ENCODE assay signal across 15 cellular contexts in genomic region chr5:56172225-56172624, GRCh38.
DNase-seq lines count a peak whose midpoint lies in the region; ATAC-seq, FAIRE-seq and TF ChIP-seq lines count a peak whose summit lies in the region.
"Had no signal": no experiment of that assay in that cellular context is flagged by ENCODE, and none has a peak within 500 bp of the region (broad histone marks: within the 10 kb centered on the region; RNA-seq: fewer than 3 reads in every experiment).

No MANE protein-coding gene starts in this region.

- ATAC-seq in HG03095 (IDR thresholded peaks at IDR 0.05; ENCODE audit: unreplicated experiment), result no peak
- ATAC-seq in pancreas, result no peak
- ATAC-seq: foreskin keratinocyte, mucosa of descending colon had no signal

- no peaks in the 10 kb centered on the region for H3K27me3 Mint-ChIP-seq in activated naive CD4-positive, alpha-beta T cell treated with anti-CD3 and anti-CD28 coated beads for 36 hours (ENCODE audit: low read depth)
- no peaks in the 10 kb centered on the region for H3K27me3 Mint-ChIP-seq in dendritic cell treated with granulocyte-macrophage colony-stimulating factor and Interleukin-4, amounts not matched to agents 40 ng/mL and 50 ng/mL, for 4 days
- H3K27me3 Mint-ChIP-seq in endodermal cell (ENCODE audit: insufficient read depth), result no peaks in the 10 kb centered on the region

- H3K4me3 Mint-ChIP-seq in activated naive CD4-positive, alpha-beta T cell treated with anti-CD3 and anti-CD28 coated beads for 36 hours, result peak overlapping the region; percentile 1
- no peak overlapping the region for H3K4me3 Mint-ChIP-seq in dendritic cell treated with granulocyte-macrophage colony-stimulating factor and Interleukin-4, amounts not matched to agents 40 ng/mL and 50 ng/mL, for 4 days
- no peak overlapping the region for H3K4me3 Mint-ChIP-seq in endodermal cell
- H3K4me3 Mint-ChIP-seq: immature natural killer cell had no signal

- H3K27ac ChIP-seq in endodermal cell (ENCODE audit: low read depth, low read length), result no peak overlapping the region
- H3K27ac ChIP-seq in pancreas, result no peak overlapping the region
- H3K27ac ChIP-seq: foreskin keratinocyte had no signal

- H3K4me3 ChIP-seq in endodermal cell (ENCODE audit: low read length) (no peak overlapping the region), pancreas (no peak overlapping the region)
- H3K4me3 ChIP-seq: mucosa of descending colon, transverse colon had no signal

- no peaks in the 10 kb centered on the region for H3K27me3 ChIP-seq in endodermal cell (ENCODE audit: control insufficient read depth, insufficient read depth, low read length, poor library complexity, severe bottlenecking)
- no peaks in the 10 kb centered on the region for H3K27me3 ChIP-seq in pancreas
- H3K27me3 ChIP-seq: foreskin keratinocyte, transverse colon had no signal

- 89% methylated on average over 1 of the region's 1 CpG; no CpG with 5 or more reads in 1 of the 2 experiments for WGBS in endodermal cell (ENCODE audit: insufficient coverage in 1 of 2, insufficient read length in 1 of 2), 2 experiments
- 55 to 62% methylated on average over 1 of the region's 1 CpG for WGBS in pancreas, 2 donors

- CTCF ChIA-PET in activated naive CD4-positive, alpha-beta T cell treated with anti-CD3 and anti-CD28 coated beads for 36 hours (lab: Charles Lee), result interaction anchor here (0.7 kb wide), 2 partner anchors 19 to 30 kb away, joined by 3 read pairs; no protein-coding TSS in a partner anchor

- no peaks in the 10 kb centered on the region for H3K9me3 ChIP-seq in endodermal cell (ENCODE audit: control insufficient read depth, low read length)
- H3K9me3 ChIP-seq in pancreas, result no peaks in the 10 kb centered on the region
- H3K9me3 ChIP-seq: mucosa of descending colon, transverse colon had no signal

- H3K36me3 ChIP-seq in endodermal cell (ENCODE audit: control insufficient read depth, insufficient read depth, low read length) (no peaks in the 10 kb centered on the region), pancreas (no peaks in the 10 kb centered on the region)
- H3K36me3 ChIP-seq: transverse colon had no signal

- intact Hi-C loops in activated naive CD4-positive, alpha-beta T cell treated with anti-CD3 and anti-CD28 coated beads for 36 hours (cut with micrococcal nuclease), result loop anchor here (1.0 kb wide), 3 partner anchors 12 to 78 kb away; no protein-coding TSS in a partner anchor
- intact Hi-C loops in dendritic cell treated with granulocyte-macrophage colony-stimulating factor and Interleukin-4, amounts not matched to agents 40 ng/mL and 50 ng/mL, for 4 days (cut with micrococcal nuclease), result no loop called here
- intact Hi-C loops in pancreas (cut with DNase I), result no loop called here

- peaks cover 11% of the 10 kb centered on the region for H3K4me1 ChIP-seq in endodermal cell (ENCODE audit: control insufficient read depth, insufficient read depth, low read length)
- peaks cover 0 to 4% (median 0%) of the 10 kb centered on the region in 3 donors for H3K4me1 ChIP-seq in pancreas

- no peak overlapping the region for H3K9ac ChIP-seq in endodermal cell (ENCODE audit: extremely low read depth, low read length, poor library complexity, severe bottlenecking)

- no peak for DNase-seq in activated naive CD4-positive, alpha-beta T cell treated with anti-CD3 and anti-CD28 coated beads for 36 hours
- DNase-seq in activated naive CD4-positive, alpha-beta T cell (lab: John Stamatoyannopoulos, UW), result no peak
- peak; percentile 21 for DNase-seq in NCI-H226
- peak; percentile 91 for DNase-seq in renal cortical epithelial cell (ENCODE audit: low read depth)
- no peak for DNase-seq in endodermal cell
- DNase-seq in pancreas, result no peak
- DNase-seq: cortex of kidney, foreskin keratinocyte, immature natural killer cell, mucosa of descending colon, NCI-H1436, NCI-H69, transverse colon had no signal

- no peaks in the 10 kb centered on the region for H3K36me3 Mint-ChIP-seq in activated naive CD4-positive, alpha-beta T cell treated with anti-CD3 and anti-CD28 coated beads for 36 hours (ENCODE audit: low read depth)
- no peaks in the 10 kb centered on the region for H3K36me3 Mint-ChIP-seq in dendritic cell treated with granulocyte-macrophage colony-stimulating factor and Interleukin-4, amounts not matched to agents 40 ng/mL and 50 ng/mL, for 4 days (ENCODE audit: low read depth)
- no peaks in the 10 kb centered on the region for H3K36me3 Mint-ChIP-seq in endodermal cell (ENCODE audit: low read depth)
- H3K36me3 Mint-ChIP-seq: immature natural killer cell had no signal

- H3K4me1 Mint-ChIP-seq in activated naive CD4-positive, alpha-beta T cell treated with anti-CD3 and anti-CD28 coated beads for 36 hours (ENCODE audit: low read depth), result peaks cover 69% of the 10 kb centered on the region
- H3K4me1 Mint-ChIP-seq in dendritic cell treated with granulocyte-macrophage colony-stimulating factor and Interleukin-4, amounts not matched to agents 40 ng/mL and 50 ng/mL, for 4 days (ENCODE audit: low read depth), result peaks cover 83% of the 10 kb centered on the region
- H3K4me1 Mint-ChIP-seq in endodermal cell, result peaks cover 18% of the 10 kb centered on the region
- H3K4me1 Mint-ChIP-seq: immature natural killer cell had no signal

- TF ChIP-seq CTCF in endodermal cell (conservative IDR thresholded peaks at IDR 0.05) (no peak), pancreas (IDR thresholded peaks at IDR 0.05) (no peak)

- FAIRE-seq in pancreas (lab: Jason Lieb, UNC), result no peak

- peak overlapping the region; percentile 76 for H3K27ac Mint-ChIP-seq in activated naive CD4-positive, alpha-beta T cell treated with anti-CD3 and anti-CD28 coated beads for 36 hours
- peak overlapping the region; percentile 57 for H3K27ac Mint-ChIP-seq in dendritic cell treated with granulocyte-macrophage colony-stimulating factor and Interleukin-4, amounts not matched to agents 40 ng/mL and 50 ng/mL, for 4 days
- no peak overlapping the region for H3K27ac Mint-ChIP-seq in endodermal cell
- H3K27ac Mint-ChIP-seq: immature natural killer cell had no signal

- no peaks in the 10 kb centered on the region for H3K9me3 Mint-ChIP-seq in activated naive CD4-positive, alpha-beta T cell treated with anti-CD3 and anti-CD28 coated beads for 36 hours
- H3K9me3 Mint-ChIP-seq in dendritic cell treated with granulocyte-macrophage colony-stimulating factor and Interleukin-4, amounts not matched to agents 40 ng/mL and 50 ng/mL, for 4 days, result no peaks in the 10 kb centered on the region
- H3K9me3 Mint-ChIP-seq in endodermal cell, result no peaks in the 10 kb centered on the region
- H3K9me3 Mint-ChIP-seq: immature natural killer cell had no signal

Comparison
In these comparisons a context has a peak if more than half of its experiments do, and no peak if none do; other contexts are left out.
1. DNase-seq: peak in NCI-H226 (single experiment) and renal cortical epithelial cell (single experiment); none in activated naive CD4-positive, alpha-beta T cell treated with anti-CD3 and anti-CD28 coated beads for 36 hours (single experiment), activated naive CD4-positive, alpha-beta T cell (0 of 4), endodermal cell (single experiment) and pancreas (0 of 6).